In the genomic region with DNA sequence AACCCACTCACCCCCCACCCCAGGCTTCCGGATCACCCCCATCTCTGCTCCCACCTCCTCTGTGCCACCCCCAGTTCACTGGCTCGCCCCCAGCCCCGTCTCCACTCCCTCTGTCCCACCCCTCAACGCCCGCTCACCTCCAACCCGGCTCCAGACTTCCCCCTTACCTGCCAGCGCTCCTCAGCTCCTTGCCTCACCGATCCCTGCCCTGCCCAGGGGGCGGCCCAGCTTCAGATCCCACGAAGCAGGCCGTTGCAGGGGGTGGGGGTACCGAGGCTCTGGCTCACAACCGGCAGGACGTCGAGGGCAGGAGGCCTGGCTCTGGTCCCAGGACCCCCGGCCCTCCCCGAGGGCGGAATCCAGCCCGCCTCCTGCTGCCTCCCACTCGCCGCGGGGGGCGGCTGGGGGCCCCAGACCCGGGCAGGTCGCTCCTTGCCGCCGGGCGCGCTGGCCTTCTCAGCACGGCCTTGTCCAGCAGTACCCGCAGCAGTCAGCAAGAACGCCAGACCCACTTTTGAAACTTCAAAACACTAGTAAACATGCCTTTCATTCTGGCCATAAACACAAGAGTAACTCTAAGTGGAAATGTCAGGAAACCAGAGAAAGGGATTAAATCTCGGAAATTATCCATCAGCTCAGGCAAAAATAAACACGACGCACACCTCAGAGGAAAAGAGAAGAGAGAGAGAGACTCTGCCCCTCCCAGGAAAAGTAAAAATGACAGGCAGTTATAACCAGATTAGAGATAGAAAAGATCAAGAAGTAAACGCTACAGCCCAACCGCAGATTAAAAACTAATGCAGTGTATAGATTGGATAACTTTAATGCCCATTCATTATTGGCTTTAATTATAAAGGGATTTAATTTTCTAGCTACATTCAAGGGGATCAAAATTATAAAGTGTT, we compare ENCODE assay signal across 8 cellular contexts. TPM values are rescaled to one million over a fixed set of nuclear protein-coding genes. Genes with fewer than 3 reads are reported as not detected.
DNase-seq lines count a peak whose midpoint lies in the region; ATAC-seq and TF ChIP-seq lines count a peak whose summit lies in the region.

No MANE protein-coding gene starts in this region.

- DNase-seq in WTC11 (ENCODE audit: low spot score) (no peak), fibroblast of villous mesenchyme (ENCODE audit: low read depth) (peak; percentile 70), psoas muscle (peak; percentile 22 to 54), NCI-H526 (lab: John Stamatoyannopoulos, UW) (no peak), SIG-M5 (lab: John Stamatoyannopoulos, UW) (no peak)

- H3K4me1 ChIP-seq in HEK293 (ENCODE audit: control insufficient read depth, insufficient read depth, low read length) (peaks cover 18% of the 10 kb centered on the region), psoas muscle (no peaks in the 10 kb centered on the region)

- H3K27ac ChIP-seq in HEK293 (ENCODE audit: extremely low read depth, low read depth, low read length), result no peak overlapping the region; the same call in 1 of the 2 replicates
- H3K27ac ChIP-seq in psoas muscle, result no peak overlapping the region

- H3K27ac Mint-ChIP-seq in WTC11, result no peak overlapping the region

- CTCF ChIA-PET in HEK293 (lab: Yijun Ruan, JAX), result interaction anchor here (0.6 to 0.9 kb wide), 2 partner anchors 9 to 163 kb away, joined by 4 to 6 read pairs; no protein-coding TSS in a partner anchor
- CTCF ChIA-PET in WTC11 (lab: Charles Lee), result interaction anchor here (0.6 to 1.3 kb wide), 3 partner anchors 51 to 399 kb away, joined by 3 to 4 read pairs (median 3); no protein-coding TSS in a partner anchor

- TF ChIP-seq CTCF in HEK293 (tag by site-specific recombination; IDR thresholded peaks at IDR 0.05), result peak; percentile 14; the same call in 1 of the 2 replicates
- TF ChIP-seq CTCF in WTC11 (IDR thresholded peaks at IDR 0.05), result no peak
- no peak for TF ChIP-seq CTCF in fibroblast of villous mesenchyme (IDR thresholded peaks at IDR 0.05; ENCODE audit: insufficient read depth, low read depth, low read length)
- TF ChIP-seq CTCF in psoas muscle (IDR thresholded peaks at IDR 0.05), result no peak

- H3K4me3 Mint-ChIP-seq in WTC11, result peak overlapping the region; percentile 65

- H3K4me3 ChIP-seq in HEK293 (ENCODE audit: low read depth, low read length), result peak overlapping the region; percentile 78; the same call in 1 of the 2 replicates
- H3K4me3 ChIP-seq in fibroblast of villous mesenchyme (ENCODE audit: low read depth, low read length), result peak overlapping the region; percentile 71
- peak overlapping the region; percentile 77 for H3K4me3 ChIP-seq in psoas muscle

- no peaks in the 10 kb centered on the region for H3K36me3 Mint-ChIP-seq in WTC11

- H3K9me3 Mint-ChIP-seq in WTC11, result peaks cover 3% of the 10 kb centered on the region; the same call in 1 of the 2 replicates

- H3K9me3 ChIP-seq in HEK293 (ENCODE audit: control insufficient read depth, insufficient read depth, low read depth, low read length), result no peaks in the 10 kb centered on the region
- H3K9me3 ChIP-seq in psoas muscle, result no peaks in the 10 kb centered on the region

- 8 to 13% (median 10%) methylated on average over 35 to 37 of the region's 37 CpGs for WGBS in psoas muscle, 3 donors

- peaks cover 95% of the 10 kb centered on the region for H3K27me3 Mint-ChIP-seq in WTC11 (ENCODE audit: low read depth)

- intact Hi-C loops in psoas muscle (cut with DNase I), result no loop called here

- POLR2A ChIA-PET in HEK293 (lab: Yijun Ruan, JAX) (interaction anchor here (0.6 to 0.7 kb wide), 2 partner anchors 51 to 398 kb away, joined by 3 to 7 read pairs; no protein-coding TSS in a partner anchor), WTC11 (lab: Charles Lee) (interaction anchor here (0.6 kb wide), 1 partner anchor 1198 kb away, joined by 8 read pairs; no protein-coding TSS in a partner anchor)

- H3K36me3 ChIP-seq in HEK293 (ENCODE audit: control insufficient read depth in 2 of 2, insufficient read depth in 1 of 2, low read length in 2 of 2) (no peaks in the 10 kb centered on the region), psoas muscle (ENCODE audit: insufficient read depth in 1 of 2, low read depth in 1 of 2) (no peaks in the 10 kb centered on the region)

- H3K4me1 Mint-ChIP-seq in WTC11, result peaks cover 4% of the 10 kb centered on the region; the same call in 1 of the 2 replicates

- peaks cover 0 to 49% (median 20%) of the 10 kb centered on the region in 3 donors for H3K27me3 ChIP-seq in psoas muscle (ENCODE audit: insufficient read depth in 3 of 3, low read length in 2 of 3)

- peak; percentile 50 for ATAC-seq in WTC11
- ATAC-seq in psoas muscle, result peak in 1 of 4 donors; percentile 55
- ATAC-seq in GM19328 (IDR thresholded peaks at IDR 0.05; ENCODE audit: unreplicated experiment), result no peak
- no peak for ATAC-seq in GM19455 (IDR thresholded peaks at IDR 0.05; ENCODE audit: unreplicated experiment)

TF ChIP-seq in HEK293, 187 proteins besides CTCF, POLR2A, EP300 and RAD21 (continues in another document):
- TF ChIP-seq ZNF394 (tag by site-specific recombination; IDR thresholded peaks at IDR 0.05; ENCODE audit: borderline replicate concordance), result no peak
- TF ChIP-seq KLF7 (tag by site-specific recombination; IDR thresholded peaks at IDR 0.05; ENCODE audit: borderline replicate concordance), result no peak
- no peak for TF ChIP-seq KLF9 (tag by site-specific recombination; IDR thresholded peaks at IDR 0.05; ENCODE audit: low read depth)
- TF ChIP-seq ZNF175 (tag by site-specific recombination; IDR thresholded peaks at IDR 0.05), result no peak
- no peak for TF ChIP-seq ZNF112 (tag by site-specific recombination; IDR thresholded peaks at IDR 0.05)
- TF ChIP-seq GLIS1 (tag by site-specific recombination; IDR thresholded peaks at IDR 0.05), result peak; percentile 99
- no peak for TF ChIP-seq ZNF239 (tag by site-specific recombination; IDR thresholded peaks at IDR 0.05)
- TF ChIP-seq ZBTB21 (tag by site-specific recombination; IDR thresholded peaks at IDR 0.05), result no peak
- TF ChIP-seq ZNF76 (tag by site-specific recombination; IDR thresholded peaks at IDR 0.05; ENCODE audit: borderline replicate concordance, low read depth), result no peak
- TF ChIP-seq ZSCAN23 (tag by site-specific recombination; IDR thresholded peaks at IDR 0.05), result no peak
- no peak for TF ChIP-seq ZNF776 (tag by site-specific recombination; IDR thresholded peaks at IDR 0.05; ENCODE audit: borderline replicate concordance)
- TF ChIP-seq, protein P1, sequence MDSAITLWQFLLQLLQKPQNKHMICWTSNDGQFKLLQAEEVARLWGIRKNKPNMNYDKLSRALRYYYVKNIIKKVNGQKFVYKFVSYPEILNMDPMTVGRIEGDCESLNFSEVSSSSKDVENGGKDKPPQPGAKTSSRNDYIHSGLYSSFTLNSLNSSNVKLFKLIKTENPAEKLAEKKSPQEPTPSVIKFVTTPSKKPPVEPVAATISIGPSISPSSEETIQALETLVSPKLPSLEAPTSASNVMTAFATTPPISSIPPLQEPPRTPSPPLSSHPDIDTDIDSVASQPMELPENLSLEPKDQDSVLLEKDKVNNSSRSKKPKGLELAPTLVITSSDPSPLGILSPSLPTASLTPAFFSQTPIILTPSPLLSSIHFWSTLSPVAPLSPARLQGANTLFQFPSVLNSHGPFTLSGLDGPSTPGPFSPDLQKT (IDR thresholded peaks at IDR 0.05; ENCODE audit: borderline replicate concordance, low read depth, low read length), result no peak
- no peak for TF ChIP-seq ZNF510 (tag by site-specific recombination; IDR thresholded peaks at IDR 0.05; ENCODE audit: insufficient replicate concordance)

TF ChIP-seq in WTC11, 78 proteins besides CTCF, POLR2A, EP300 and RAD21 (continues in another document):
- TF ChIP-seq SOX15 (CRISPR knock-in tag; IDR thresholded peaks at IDR 0.05) (no peak), ZNF416 (CRISPR knock-in tag; IDR thresholded peaks at IDR 0.05) (no peak), GTF2I (CRISPR knock-in tag; conservative IDR thresholded peaks at IDR 0.05) (no peak), ARID4B (CRISPR knock-in tag; IDR thresholded peaks at IDR 0.05; ENCODE audit: borderline replicate concordance) (no peak), ZNF232 (CRISPR knock-in tag; IDR thresholded peaks at IDR 0.05) (no peak)

RNA-seq across cellular contexts. Expression of gene FAM89A, which starts 1.0 kb away (rescaled TPM):
- total RNA-seq in WTC11 (2021) (2.0 to 2.4 TPM (median 2.2 TPM) in 3 replicates), fibroblast of villous mesenchyme (7.7 and 22.5 TPM in 2 replicates), psoas muscle (1 to 10 TPM; 2.7 to 6.3 (median 4.6) TPM)
- polyA plus RNA-seq in psoas muscle, result 1 to 10 TPM; 2.9 to 5.1 (median 4.2) TPM

Comparison
In these comparisons a context has a peak if more than half of its experiments do, and no peak if none do; other contexts are left out.
1. DNase-seq: peak in fibroblast of villous mesenchyme (single experiment) and psoas muscle (2 of 2); none in WTC11 (single experiment), NCI-H526 (0 of 2) and SIG-M5 (single experiment).
2. Of the 8 proteins assayed by ChIP-seq in both HEK293 and WTC11: peak only in HEK293: CTCF; only in WTC11: none; in both: none; in neither: 7.
3. Peak in every context shown above with its lines, with median percentiles within 50 percentile points of each other: H3K4me3 ChIP-seq.